Comparison of ENCODE assay signal across 8 cellular contexts in the genomic region with DNA sequence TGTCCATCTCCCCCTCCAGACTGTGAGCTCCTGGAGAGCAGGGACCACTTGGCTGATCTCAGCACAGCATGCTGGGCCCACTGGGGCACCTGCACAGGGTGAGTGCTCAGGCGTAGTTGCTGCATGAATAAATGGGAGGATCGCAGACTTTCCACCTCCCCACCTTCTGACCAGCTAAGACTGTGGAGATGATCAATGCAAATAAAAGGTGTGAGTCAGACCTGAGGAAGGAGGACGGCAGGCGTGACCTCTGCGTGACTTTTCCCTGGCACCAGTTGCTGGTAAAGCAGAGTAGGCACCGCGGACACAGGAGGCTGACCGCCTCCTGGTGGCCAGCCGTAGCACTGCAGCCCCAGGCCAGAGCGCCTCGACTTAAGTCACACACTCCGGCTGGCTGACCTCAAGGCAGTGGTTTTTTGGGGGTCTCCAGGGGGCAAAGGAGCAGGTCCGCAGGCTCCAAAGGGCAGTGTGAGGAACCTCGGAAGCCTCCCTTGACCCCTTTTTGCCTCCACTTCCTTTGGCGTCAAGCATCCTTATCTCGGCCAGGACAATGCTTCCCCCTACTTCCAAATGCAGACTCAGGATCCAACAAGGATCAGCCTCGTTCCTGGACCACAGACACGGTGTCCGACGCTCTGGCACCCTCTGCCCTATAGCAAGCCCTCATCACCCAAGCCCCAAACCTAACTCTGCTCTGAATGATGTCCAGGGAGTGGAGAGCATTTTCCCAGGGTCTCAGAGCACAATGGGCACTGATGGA. TPM values are rescaled to one million over a fixed set of nuclear protein-coding genes. Genes with fewer than 3 reads are reported as not detected.
DNase-seq lines count a peak whose midpoint lies in the region; ATAC-seq and TF ChIP-seq lines count a peak whose summit lies in the region.

No MANE protein-coding gene starts in this region.

- H3K4me3 ChIP-seq in Jurkat, Clone E6-1 (ENCODE audit: low read length): no peak overlapping the region
- H3K4me3 ChIP-seq in astrocyte of the cerebellum (ENCODE audit: low read depth, low read length): no peak overlapping the region

- in situ Hi-C loops in astrocyte of the cerebellum (cut with HindIII; ENCODE audit: low sequenced_read_pairs): no loop called here

- no peak for ATAC-seq in GM21528 (IDR thresholded peaks at IDR 0.05; ENCODE audit: low FRiP score, unreplicated experiment)

- TF ChIP-seq CTCF in astrocyte of the cerebellum (IDR thresholded peaks at IDR 0.05; ENCODE audit: low read depth, low read length, missing control alignments): peak; percentile 74

- peak; percentile 83 for DNase-seq in DMS 273 (lab: John Stamatoyannopoulos, UW; ENCODE audit: unreplicated experiment)
- DNase-seq in DMS 273 treated with DMSO at 0.1 percent for 48 hours (lab: John Stamatoyannopoulos, UW): no peak
- peak; percentile 54 for DNase-seq in Jurkat, Clone E6-1 (ENCODE audit: low read depth, low spot score)
- DNase-seq in T-helper 9 cell: peak; percentile 58
- DNase-seq in astrocyte of the cerebellum (ENCODE audit: low read depth): peak; percentile 9
- peak; percentile 93 for DNase-seq in iPS-NIHi11 (ENCODE audit: low spot score)
- DNase-seq in stimulated activated CD4-positive, alpha-beta T cell treated with anti-CD3 and anti-CD28 coated beads, Interleukin-15, amount 100 ng/mL, for 1 hour (ENCODE audit: low read depth in 1 of 2, low spot score in 1 of 2): peak; percentile 34 to 61

RNA-seq across cellular contexts. Expression of gene TDRD7, which starts 12.7 kb away (rescaled TPM):
- polyA plus RNA-seq in Jurkat, Clone E6-1 (2012; ENCODE audit: insufficient read depth, insufficient read length): 7.9 TPM
